Comparison of ENCODE assay signal across 23 cellular contexts in the genomic region with DNA sequence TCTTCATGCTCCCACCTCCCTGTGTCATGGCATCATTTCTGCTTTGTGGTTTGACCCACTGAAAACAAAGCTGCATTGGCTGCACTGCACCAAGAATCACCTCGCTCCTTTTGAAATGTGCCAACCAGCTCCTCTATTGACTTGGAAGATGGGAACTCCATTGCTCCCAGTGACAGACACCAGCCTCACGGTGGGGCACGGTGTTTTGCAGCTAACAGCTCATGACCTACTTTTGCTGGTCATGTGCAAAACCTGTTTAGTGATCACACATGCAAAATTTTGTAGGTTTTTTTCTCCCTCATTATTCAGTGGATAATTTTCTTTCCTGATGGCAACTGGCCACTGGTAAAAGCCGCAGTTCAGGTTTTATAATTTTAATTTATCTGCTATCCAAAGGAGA.
"Had no signal": no experiment of that assay in that cellular context is flagged by ENCODE, and none has a peak within 500 bp of the region (broad histone marks: within the 10 kb centered on the region; RNA-seq: fewer than 3 reads in every experiment).

No MANE protein-coding gene starts in this region.

- H3K27ac ChIP-seq: cardiac muscle cell, SJSA1 had no signal

- H3K4me3 ChIP-seq: cardiac muscle cell, SJSA1 had no signal

- H3K36me3 ChIP-seq: cardiac muscle cell had no signal

- DNase-seq: activated CD4-positive, alpha-beta T cell treated with anti-CD3 and anti-CD28 coated beads for 48 hours; activated CD4-positive, alpha-beta T cell treated with anti-CD3 and anti-CD28 coated beads, Interleukin-2, amount 50 U/mL, for 4 hours; activated CD4-positive, CD25-positive, alpha-beta regulatory T cell treated with anti-CD3 and anti-CD28 coated beads, Interleukin-2, amount 50 U/mL, for 72 hours; activated CD8-positive, alpha-beta T cell treated with anti-CD3 and anti-CD28 coated beads, Interleukin-2, amount 10 ng/mL, durations not matched to agents 7 days and 5 days; activated gamma-delta T cell; activated naive CD4-positive, alpha-beta T cell treated with anti-CD3 and anti-CD28 coated beads for 36 hours; activated T-cell treated with anti-CD3 and anti-CD28 coated beads, Interleukin-2, amount 50 U/mL, for 4 hours; amygdala; NCI-H1092; NCI-H1694 treated with DMSO at 0.1 percent for 48 hours; NCI-H2029 treated with DMSO at 0.1 percent for 48 hours; NCI-H345; NCI-H510A; NCI-H69; SHP77; SW 1271 had no signal

- FAIRE-seq: astrocyte, RCC 7860 had no signal

- ATAC-seq: activated CD8-positive, alpha-beta T cell treated with anti-CD3 and anti-CD28 coated beads, Interleukin-2, amount 10 ng/mL, durations not matched to agents 7 days and 5 days; activated T-cell treated with anti-CD3 and anti-CD28 coated beads, Interleukin-2, amount 50 U/mL, for 4 hours; activated T-helper 17 cell treated with anti-CD3 and anti-CD28 coated beads, Interleukin-2, amount 50 U/mL, for 72 hours; SK-N-SH treated with all-trans-retinoic acid at 6 μM for 48 hours; WTC11 had no signal

- H3K27me3 ChIP-seq: cardiac muscle cell, SJSA1 had no signal
